ENCODE assay signal across 8 cellular contexts in genomic region chr3:10292505-10293419, GRCh38. TPM values are rescaled to one million over a fixed set of nuclear protein-coding genes. Genes with fewer than 3 reads are reported as not detected.
DNase-seq lines count a peak whose midpoint lies in the region; ATAC-seq and TF ChIP-seq lines count a peak whose summit lies in the region.

Gene GHRL, minus strand, starts transcription at chr3:10292947. Its CDS starts 2,767 bp downstream, at chr3:10290180.

- peaks cover 20% of the 10 kb centered on the region for H3K36me3 Mint-ChIP-seq in activated CD8-positive, alpha-beta memory T cell treated with anti-CD3 and anti-CD28 coated beads, Interleukin-2, amount 10 ng/mL, durations not matched to agents 7 days and 5 days

- ATAC-seq in GM21381 (IDR thresholded peaks at IDR 0.05; ENCODE audit: unreplicated experiment) (peak; percentile 72), HG03571 (IDR thresholded peaks at IDR 0.05; ENCODE audit: unreplicated experiment) (no peak)
- no peak for ATAC-seq in activated CD8-positive, alpha-beta memory T cell treated with anti-CD3 and anti-CD28 coated beads, Interleukin-2, amount 10 ng/mL, durations not matched to agents 7 days and 5 days

- no peaks in the 10 kb centered on the region for H3K27me3 Mint-ChIP-seq in activated CD8-positive, alpha-beta memory T cell treated with anti-CD3 and anti-CD28 coated beads, Interleukin-2, amount 10 ng/mL, durations not matched to agents 7 days and 5 days

- no peak within 1 kb of the TSS for H3K27ac Mint-ChIP-seq in activated CD8-positive, alpha-beta memory T cell treated with anti-CD3 and anti-CD28 coated beads, Interleukin-2, amount 10 ng/mL, durations not matched to agents 7 days and 5 days

- DNase-seq in GM10248 (ENCODE audit: extremely low spot score) (peak; percentile 74), HuH-7 (ENCODE audit: low spot score) (peak; percentile 88), fibroblast of the aortic adventitia (ENCODE audit: low read depth) (peak; percentile 27), NCI-H146 treated with DMSO at 0.1 percent for 48 hours (lab: John Stamatoyannopoulos, UW; ENCODE audit: unreplicated experiment) (no peak), NCI-H128 (lab: John Stamatoyannopoulos, UW; ENCODE audit: unreplicated experiment) (no peak)
- DNase-seq in activated CD8-positive, alpha-beta memory T cell treated with anti-CD3 and anti-CD28 coated beads, Interleukin-2, amount 10 ng/mL, durations not matched to agents 7 days and 5 days: no peak

- peaks cover 2% of the 10 kb centered on the region for H3K4me1 Mint-ChIP-seq in activated CD8-positive, alpha-beta memory T cell treated with anti-CD3 and anti-CD28 coated beads, Interleukin-2, amount 10 ng/mL, durations not matched to agents 7 days and 5 days

- no peak within 1 kb of the TSS for H3K4me3 Mint-ChIP-seq in activated CD8-positive, alpha-beta memory T cell treated with anti-CD3 and anti-CD28 coated beads, Interleukin-2, amount 10 ng/mL, durations not matched to agents 7 days and 5 days

- POLR2A ChIA-PET in GM10248 (lab: Yijun Ruan, JAX): interaction anchor here (1.0 to 1.1 kb wide), 2 partner anchors 13 to 177 kb away, joined by 3 read pairs; partner anchors contain the start of gene BRK1

- H3K4me3 ChIP-seq in fibroblast of the aortic adventitia (ENCODE audit: low read depth, low read length): no peak within 1 kb of the TSS

- no peak for TF ChIP-seq CTCF in GM10248 (IDR thresholded peaks at IDR 0.05; ENCODE audit: control extremely low read depth, extremely low read depth, low read depth, missing control alignments)
- no peak for TF ChIP-seq CTCF in fibroblast of the aortic adventitia (IDR thresholded peaks at IDR 0.05; ENCODE audit: insufficient read depth, low read length)

- CTCF ChIA-PET in GM10248 (lab: Yijun Ruan, JAX): interaction anchor here (0.7 to 2.8 kb wide), 10 partner anchors 9 to 788 kb away, joined by 3 to 12 read pairs (median 4); partner anchors contain the start of genes CRELD1 and SEC13
- CTCF ChIA-PET in activated CD8-positive, alpha-beta memory T cell treated with anti-CD3 and anti-CD28 coated beads, Interleukin-2, amount 10 ng/mL, durations not matched to agents 7 days and 5 days (lab: Charles Lee): no interaction called here

- H3K9me3 Mint-ChIP-seq in activated CD8-positive, alpha-beta memory T cell treated with anti-CD3 and anti-CD28 coated beads, Interleukin-2, amount 10 ng/mL, durations not matched to agents 7 days and 5 days (ENCODE audit: low read depth): no peaks in the 10 kb centered on the region

RNA-seq across cellular contexts. Expression of gene GHRL, which starts in this region (rescaled TPM):
- total RNA-seq in fibroblast of the aortic adventitia (ENCODE audit: low replicate concordance): not detected in 2 replicates
- total RNA-seq in activated CD8-positive, alpha-beta memory T cell treated with anti-CD3 and anti-CD28 coated beads, Interleukin-2, amount 10 ng/mL, durations not matched to agents 7 days and 5 days: under 1 TPM in 1 of 2 experiments, not detected in 1; 0.77 TPM

Comparison
In these comparisons a context has a peak if more than half of its experiments do, and no peak if none do; other contexts are left out.
1. Peak in DNase-seq in fibroblast of the aortic adventitia; RNA of the gene not detected or under 1 TPM.
2. DNase-seq: peak in GM10248 (single experiment) and HuH-7 (single experiment); none in activated CD8-positive, alpha-beta memory T cell treated with anti-CD3 and anti-CD28 coated beads, Interleukin-2, amount 10 ng/mL, durations not matched to agents 7 days and 5 days (single experiment), NCI-H146 treated with DMSO at 0.1 percent for 48 hours (single experiment) and NCI-H128 (single experiment).